In the genomic region with DNA sequence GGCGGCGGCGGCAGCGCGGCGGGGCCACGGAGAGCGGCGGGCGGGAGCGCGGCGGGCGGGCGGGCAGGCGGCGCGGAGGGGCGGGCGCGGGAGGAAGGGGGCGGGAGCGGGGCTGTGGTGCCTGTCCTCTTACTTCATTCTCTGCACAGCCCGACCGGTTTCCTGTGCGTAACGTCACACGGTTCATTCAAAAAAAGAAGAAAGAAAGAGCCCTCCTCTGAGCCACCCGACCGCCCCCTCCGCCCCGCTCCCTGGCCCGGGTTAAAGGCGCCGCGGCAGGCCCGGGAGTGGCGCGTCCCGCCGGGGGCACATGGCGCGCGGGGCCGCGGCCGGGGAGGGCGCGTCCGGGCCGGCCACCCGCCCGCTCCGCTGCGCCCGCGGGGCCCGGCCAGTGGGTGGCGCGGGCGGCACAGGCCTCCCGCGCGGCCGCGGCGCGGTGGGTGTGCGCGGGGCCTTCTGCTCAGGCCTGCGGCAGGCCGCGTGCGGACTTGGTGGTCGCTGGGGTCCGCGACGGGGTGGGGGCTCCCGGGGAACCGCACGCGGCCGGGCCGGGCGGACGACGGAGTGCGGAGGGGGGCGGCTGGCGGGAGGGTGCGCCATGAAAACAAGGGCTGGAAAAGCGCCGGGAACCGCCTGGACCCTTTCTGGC, we compare ENCODE assay signal across 8 cellular contexts. TPM values are rescaled to one million over a fixed set of nuclear protein-coding genes. Genes with fewer than 3 reads are reported as not detected.
A peak's percentile ranks its signal among the peaks of the same experiment; 100 is the strongest.
DNase-seq lines count a peak whose midpoint lies in the region; ATAC-seq, FAIRE-seq and TF ChIP-seq lines count a peak whose summit lies in the region.

No MANE protein-coding gene starts in this region.

- no peak; the same call in 1 of the 2 replicates for TF ChIP-seq POLR2A in GM12892 (IDR thresholded peaks at IDR 0.05; ENCODE audit: low read depth, low read length)

- FAIRE-seq in GM12892 (lab: Jason Lieb, UNC): peak; percentile 74

- H3K4me3 ChIP-seq in retinal pigment epithelial cell (ENCODE audit: low read length): peak overlapping the region; percentile 55

- no peak for TF ChIP-seq CTCF in retinal pigment epithelial cell (conservative IDR thresholded peaks at IDR 0.05; ENCODE audit: low read depth, low read length)

- ATAC-seq in HG02759 (IDR thresholded peaks at IDR 0.05; ENCODE audit: unreplicated experiment): peak; percentile 66

- DNase-seq in GM12892 (ENCODE audit: insufficient read length) (peak; percentile 66), NCI-H1105 treated with DMSO at 0.1 percent for 48 hours (lab: John Stamatoyannopoulos, UW) (peak; percentile 88), T-helper 2 cell (peak; percentile 69 to 95 (median 84)), anterior cingulate cortex (lab: John Stamatoyannopoulos, UW) (peak in 57 of 58 donors; percentile 14 to 89 (median 78)), hepatic stellate cell (ENCODE audit: low spot score) (peak; percentile 72), retinal pigment epithelial cell (ENCODE audit: low read depth) (no peak), mesenteric fat pad (ENCODE audit: low spot score) (no peak)

RNA-seq across cellular contexts. Expression of a gene that starts 0.6 kb away (rescaled TPM):
- polyA plus RNA-seq in GM12892 (2012; ENCODE audit: missing spikeins): 47.4 TPM
- 58.7 TPM for total RNA-seq in mesenteric fat pad

RNA-seq across cellular contexts. Expression of a gene that starts 46.8 kb away (rescaled TPM):
- 17.8 TPM for polyA plus RNA-seq in GM12892 (2012; ENCODE audit: missing spikeins)
- 55.6 TPM for total RNA-seq in mesenteric fat pad

Comparison
In these comparisons a context has a peak if more than half of its experiments do, and no peak if none do; other contexts are left out.
1. DNase-seq: peak in GM12892 (single experiment), NCI-H1105 treated with DMSO at 0.1 percent for 48 hours (single experiment), T-helper 2 cell (5 of 5), anterior cingulate cortex (57 of 58) and hepatic stellate cell (single experiment); none in retinal pigment epithelial cell (single experiment) and mesenteric fat pad (single experiment).